28 cellular contexts compared by ENCODE assay signal in the genomic region with DNA sequence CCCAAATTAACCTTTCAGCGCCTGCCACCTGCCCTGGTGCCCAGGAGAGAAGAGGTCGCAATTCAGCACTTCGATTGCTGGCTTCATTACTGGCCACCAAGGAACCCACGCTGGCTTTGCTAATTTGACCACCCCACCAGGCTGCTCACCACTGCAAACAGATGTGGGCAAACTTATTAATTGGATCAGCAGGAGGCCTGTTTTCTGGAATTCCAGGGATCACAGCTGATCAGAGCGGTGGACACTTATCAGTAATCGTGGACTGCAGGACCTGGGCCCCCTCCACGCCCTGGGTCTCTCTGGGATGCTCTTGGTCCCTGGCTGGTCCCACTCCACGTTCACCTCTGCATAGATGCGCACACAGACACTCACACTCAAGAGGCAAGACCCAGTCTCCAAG. TPM values are rescaled to one million over a fixed set of nuclear protein-coding genes. Genes with fewer than 3 reads are reported as not detected.
"Had no signal": no experiment of that assay in that cellular context is flagged by ENCODE, and none has a peak within 500 bp of the region (broad histone marks: within the 10 kb centered on the region; RNA-seq: fewer than 3 reads in every experiment).

No MANE protein-coding gene starts in this region.

- H3K36me3 ChIP-seq: neutrophil, ovary, right lobe of liver, sigmoid colon, suprapubic skin, tibial artery, transverse colon, upper lobe of right lung, uterus had no signal

- DNase-seq: naive B cell; naive thymus-derived CD8-positive, alpha-beta T cell; nephron progenitor cell; nucleus accumbens; ovary; posterior cingulate gyrus; psoas muscle; right cardiac atrium; right lobe of liver; sigmoid colon; small intestine; stimulated activated CD4-positive, alpha-beta T cell treated with anti-CD3 and anti-CD28 coated beads, Interleukin-15, amount 100 ng/mL, for 24 hours; stimulated activated CD4-positive, alpha-beta T cell treated with anti-CD3 and anti-CD28 coated beads, Interleukin-2, amount 100 ng/mL, for 24 hours; stimulated activated CD4-positive, alpha-beta T cell treated with anti-CD3 and anti-CD28 coated beads, Interleukin-2, amount 100 ng/mL, for 48 hours; stimulated activated CD4-positive, alpha-beta T cell treated with anti-CD3 and anti-CD28 coated beads, Interleukin-4, amount 100 ng/mL, for 24 hours; stimulated activated naive B cell treated with anti-CD40 and anti-IgM and Interleukin-4, amounts not matched to agents 10 μg/mL and 1 μg/mL and 100 μg/mL, for 72 hours; stimulated activated naive CD8-positive, alpha-beta T cell treated with anti-CD3 and anti-CD28 coated beads, Interleukin-15, amount 100 ng/mL, for 72 hours; stimulated activated naive CD8-positive, alpha-beta T cell treated with anti-CD3 and anti-CD28 coated beads, Interleukin-15, Interleukin-2, amounts not matched to agents 100 U/mL and 50 U/mL, for 24 hours; testis; tibial artery; transverse colon; upper lobe of right lung; uterus had no signal

- ATAC-seq: naive thymus-derived CD8-positive, alpha-beta T cell; natural killer cell treated with Interleukin-12 subunit alpha and Interleukin-12 subunit beta and Interleukin-15 and Interleukin-18, amount 100 ng/mL, for 72 hours; psoas muscle; right cardiac atrium; right lobe of liver; stimulated activated effector memory CD8-positive, alpha-beta T cell treated with anti-CD3 and anti-CD28 coated beads, Interleukin-12 subunit alpha, Interleukin-12 subunit beta, amount 100 ng/mL, for 72 hours; stimulated activated naive B cell treated with anti-CD40 and anti-IgM and Interleukin-4, amounts not matched to agents 10 μg/mL and 1 μg/mL and 100 μg/mL, for 72 hours; stimulated activated naive CD8-positive, alpha-beta T cell treated with anti-CD3 and anti-CD28 coated beads, Interleukin-15, amount 100 ng/mL, for 72 hours; stimulated activated naive CD8-positive, alpha-beta T cell treated with anti-CD3 and anti-CD28 coated beads, Interleukin-15, Interleukin-2, amounts not matched to agents 100 U/mL and 50 U/mL, for 24 hours; upper lobe of right lung had no signal

- H3K27me3 ChIP-seq: ovary, right lobe of liver, testis, upper lobe of right lung, uterus had no signal

- H3K4me3 ChIP-seq: ovary, psoas muscle, right lobe of liver, sigmoid colon, suprapubic skin, testis, tibial artery, transverse colon, upper lobe of right lung, uterus had no signal

- H3K27ac ChIP-seq: neutrophil, ovary, parathyroid adenoma, psoas muscle, right lobe of liver, sigmoid colon, suprapubic skin, testis, tibial artery, transverse colon, upper lobe of right lung, uterus had no signal

- H3K4me1 ChIP-seq: psoas muscle, right lobe of liver, sigmoid colon, testis, tibial artery, upper lobe of right lung, uterus had no signal

- H2AFZ ChIP-seq: parathyroid adenoma had no signal

- H3K9me3 ChIP-seq: neutrophil, ovary, psoas muscle, right lobe of liver, sigmoid colon, suprapubic skin, testis, tibial artery, transverse colon, upper lobe of right lung, uterus had no signal

- H3K9ac ChIP-seq: parathyroid adenoma had no signal

- FAIRE-seq: small intestine had no signal

RNA-seq across cellular contexts. Expression of a gene that starts 27.8 kb away (rescaled TPM):
- total RNA-seq: natural killer cell treated with Interleukin-12 subunit alpha and Interleukin-12 subunit beta and Interleukin-15 and Interleukin-18, amount 100 ng/mL, for 72 hours had no signal
